8 cellular contexts compared by ENCODE assay signal in the genomic region with DNA sequence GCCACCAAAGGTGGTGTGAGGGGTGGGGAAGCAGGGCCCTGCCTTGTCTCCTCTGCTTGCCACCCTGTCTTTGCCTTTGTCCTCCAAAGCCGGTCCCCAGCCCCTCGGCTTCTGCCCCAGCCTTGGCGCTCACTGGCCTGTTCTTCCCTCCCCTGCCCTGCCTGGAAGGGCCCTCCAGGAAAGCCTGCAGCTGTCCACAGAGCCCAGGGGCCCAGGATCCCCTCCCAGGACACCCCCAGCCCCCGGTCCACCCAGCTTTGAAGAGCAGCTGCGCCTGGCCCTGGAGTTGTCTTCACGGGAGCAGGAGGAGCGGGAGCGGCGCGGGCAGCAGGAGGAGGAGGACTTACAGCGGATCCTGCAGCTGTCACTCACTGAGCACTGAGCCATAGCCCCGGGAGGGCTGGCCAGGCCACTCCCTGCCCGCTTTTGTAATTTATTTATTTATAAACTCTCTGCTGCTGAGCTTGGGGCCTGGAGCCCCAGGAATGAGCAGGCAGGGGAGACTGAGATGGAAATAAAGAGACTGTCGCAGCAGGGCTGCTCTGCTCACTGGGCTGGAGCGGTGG. TPM values are rescaled to one million over a fixed set of nuclear protein-coding genes. Genes with fewer than 3 reads are reported as not detected.
A peak's percentile ranks its signal among the peaks of the same experiment; 100 is the strongest.
DNase-seq lines count a peak whose midpoint lies in the region; ATAC-seq lines count a peak whose summit lies in the region.

No MANE protein-coding gene starts in this region.

- peaks cover 45 to 48% of the 10 kb centered on the region in 2 experiments for H3K36me3 ChIP-seq in mesenchymal stem cell (ENCODE audit: control insufficient read depth in 1 of 2, insufficient read depth in 2 of 2, low read depth in 1 of 2, low read length in 2 of 2)

- H3K4me1 Mint-ChIP-seq in dendritic cell treated with granulocyte-macrophage colony-stimulating factor and Interleukin-4, amounts not matched to agents 40 ng/mL and 50 ng/mL, for 4 days (ENCODE audit: low read depth): peaks cover 70% of the 10 kb centered on the region

- DNase-seq in NCI-H748 (lab: John Stamatoyannopoulos, UW; ENCODE audit: unreplicated experiment) (peak; percentile 34), NCI-H748 treated with DMSO at 0.1 percent for 48 hours (lab: John Stamatoyannopoulos, UW) (no peak), NCI-H69 (lab: John Stamatoyannopoulos, UW) (peak; percentile 51), mesenchymal stem cell (peak; percentile 85), NCI-H774 (lab: John Stamatoyannopoulos, UW) (no peak)
- no peak for DNase-seq in NK-92 treated with Interleukin-12 subunit alpha and Interleukin-12 subunit beta, amount 100 ng/mL, for 24 hours (lab: John Stamatoyannopoulos, UW)

- peaks cover 31% of the 10 kb centered on the region for H3K79me1 ChIP-seq in mesenchymal stem cell (replicated peaks; ENCODE audit: low read length, poor library complexity, severe bottlenecking)

- ATAC-seq in HG03039 (IDR thresholded peaks at IDR 0.05; ENCODE audit: unreplicated experiment): no peak

- peak overlapping the region; percentile 78 for H3K4me3 Mint-ChIP-seq in dendritic cell treated with granulocyte-macrophage colony-stimulating factor and Interleukin-4, amounts not matched to agents 40 ng/mL and 50 ng/mL, for 4 days

- no peak overlapping the region for H3K14ac ChIP-seq in mesenchymal stem cell (ENCODE audit: low read length in 2 of 2)

- H3K9ac ChIP-seq in mesenchymal stem cell (ENCODE audit: low read length): peak overlapping the region; percentile 82

- no peak overlapping the region for H2BK120ac ChIP-seq in mesenchymal stem cell (ENCODE audit: low read depth, low read length)

- no peak overlapping the region for H2AK5ac ChIP-seq in mesenchymal stem cell (ENCODE audit: low read length, severe bottlenecking)

- H2BK12ac ChIP-seq in mesenchymal stem cell (ENCODE audit: low read length in 2 of 2): no peak overlapping the region

- peak overlapping the region; percentile 88 for H3K4me2 ChIP-seq in mesenchymal stem cell (ENCODE audit: low read length, poor library complexity, severe bottlenecking)

- peak overlapping the region; percentile 56 for H3K27ac ChIP-seq in mesenchymal stem cell (ENCODE audit: low read length, poor library complexity, severe bottlenecking)

- peak overlapping the region; percentile 83 for H3K27ac Mint-ChIP-seq in dendritic cell treated with granulocyte-macrophage colony-stimulating factor and Interleukin-4, amounts not matched to agents 40 ng/mL and 50 ng/mL, for 4 days

- H3K4me3 ChIP-seq in mesenchymal stem cell (ENCODE audit: insufficient read depth in 1 of 2, low read depth in 1 of 2, low read length in 2 of 2): no peak overlapping the region

- H3K9me3 Mint-ChIP-seq in dendritic cell treated with granulocyte-macrophage colony-stimulating factor and Interleukin-4, amounts not matched to agents 40 ng/mL and 50 ng/mL, for 4 days: no peaks in the 10 kb centered on the region

- H2BK5ac ChIP-seq in mesenchymal stem cell (ENCODE audit: low read depth, low read length, poor library complexity, severe bottlenecking): no peak overlapping the region

- no peaks in the 10 kb centered on the region for H3K27me3 ChIP-seq in mesenchymal stem cell (ENCODE audit: control insufficient read depth in 1 of 2, insufficient read depth in 1 of 2, low read length in 2 of 2)

- H4K91ac ChIP-seq in mesenchymal stem cell (ENCODE audit: low read length): peak overlapping the region; percentile 47

- H3K4ac ChIP-seq in mesenchymal stem cell (ENCODE audit: low read depth in 1 of 2, low read length in 2 of 2): no peak overlapping the region

- peaks cover 35% of the 10 kb centered on the region for H3K4me1 ChIP-seq in mesenchymal stem cell (ENCODE audit: control insufficient read depth, insufficient read depth, low read depth, low read length)

- intact Hi-C loops in dendritic cell treated with granulocyte-macrophage colony-stimulating factor and Interleukin-4, amounts not matched to agents 40 ng/mL and 50 ng/mL, for 4 days (cut with micrococcal nuclease): no loop called here

- no peaks in the 10 kb centered on the region for H3K9me3 ChIP-seq in mesenchymal stem cell (ENCODE audit: control insufficient read depth, low read length)

- H3K27me3 Mint-ChIP-seq in dendritic cell treated with granulocyte-macrophage colony-stimulating factor and Interleukin-4, amounts not matched to agents 40 ng/mL and 50 ng/mL, for 4 days: no peaks in the 10 kb centered on the region

- no peak overlapping the region for H2BK15ac ChIP-seq in mesenchymal stem cell (ENCODE audit: low read depth, poor library complexity, severe bottlenecking)

- 30% methylated on average over 12 of the region's 15 CpGs for WGBS in mesenchymal stem cell

- peaks cover 84% of the 10 kb centered on the region for H3K36me3 Mint-ChIP-seq in dendritic cell treated with granulocyte-macrophage colony-stimulating factor and Interleukin-4, amounts not matched to agents 40 ng/mL and 50 ng/mL, for 4 days (ENCODE audit: low read depth)

- H3K23ac ChIP-seq in mesenchymal stem cell (ENCODE audit: low read length in 2 of 2): no peak overlapping the region

- no peak overlapping the region for H2AFZ ChIP-seq in mesenchymal stem cell (ENCODE audit: low read depth, low read length)

- H4K8ac ChIP-seq in mesenchymal stem cell (ENCODE audit: low read length): peak overlapping the region; percentile 27

- H3K18ac ChIP-seq in mesenchymal stem cell (ENCODE audit: low read depth in 1 of 2, low read length in 2 of 2): peak overlapping the region in 1 of 2 experiments; percentile 29

RNA-seq across cellular contexts. Expression of a gene that starts 1.3 kb away (rescaled TPM):
- polyA plus RNA-seq in mesenchymal stem cell (2013, experiment 1 of 2): 71.0 TPM
- polyA plus RNA-seq in mesenchymal stem cell (2013, experiment 2 of 2): 71.6 TPM

RNA-seq across cellular contexts. Expression of a gene that starts 12.9 kb away (rescaled TPM):
- 27.5 TPM for polyA plus RNA-seq in mesenchymal stem cell (2013, experiment 1 of 2)
- 27.7 TPM for polyA plus RNA-seq in mesenchymal stem cell (2013, experiment 2 of 2)

RNA-seq across cellular contexts. Expression of a gene that starts 35.8 kb away (rescaled TPM):
- polyA plus RNA-seq in mesenchymal stem cell (2013, experiment 1 of 2): 26.9 TPM
- 25.8 TPM for polyA plus RNA-seq in mesenchymal stem cell (2013, experiment 2 of 2)

RNA-seq across cellular contexts. Expression of a gene that starts 51.3 kb away (rescaled TPM):
- 117 TPM for polyA plus RNA-seq in mesenchymal stem cell (2013, experiment 1 of 2)
- polyA plus RNA-seq in mesenchymal stem cell (2013, experiment 2 of 2): 117 TPM

Comparison
In these comparisons a context has a peak if more than half of its experiments do, and no peak if none do; other contexts are left out.
1. DNase-seq: peak in NCI-H748 (single experiment), NCI-H69 (single experiment) and mesenchymal stem cell (single experiment); none in NCI-H748 treated with DMSO at 0.1 percent for 48 hours (single experiment), NK-92 treated with Interleukin-12 subunit alpha and Interleukin-12 subunit beta, amount 100 ng/mL, for 24 hours (single experiment) and NCI-H774 (single experiment).